ENCODE assay signal across 36 cellular contexts in genomic region chr9:133664173-133664572, GRCh38. TPM values are rescaled to one million over a fixed set of nuclear protein-coding genes. Genes with fewer than 3 reads are reported as not detected.
"Had no signal": no experiment of that assay in that cellular context is flagged by ENCODE, and none has a peak within 500 bp of the region (broad histone marks: within the 10 kb centered on the region; RNA-seq: fewer than 3 reads in every experiment).

No MANE protein-coding gene starts in this region.

- H3K4me3 ChIP-seq: colonic mucosa, esophagus squamous epithelium, gastroesophageal sphincter, heart right ventricle had no signal

- H3K4me1 ChIP-seq: colonic mucosa had no signal

- DNase-seq: activated B cell treated with CpG ODN at 0.5 μM for 24 hours; activated CD4-positive, alpha-beta T cell treated with anti-CD3 and anti-CD28 coated beads for 48 hours; activated CD4-positive, alpha-beta T cell treated with anti-CD3 and anti-CD28 coated beads, Interleukin-2, amount 50 U/mL, for 1 hour; activated CD4-positive, alpha-beta T cell treated with anti-CD3 and anti-CD28 coated beads, Interleukin-2, amount 50 U/mL, for 48 hours; activated CD8-positive, alpha-beta memory T cell treated with anti-CD3 and anti-CD28 coated beads for 24 hours; activated CD8-positive, alpha-beta T cell treated with anti-CD3 and anti-CD28 coated beads for 36 hours; activated effector memory CD4-positive, alpha-beta T cell treated with Interleukin-2 at 50 U/mL for 16 hours; activated gamma-delta T cell treated with Interleukin-2 at 50 U/mL for 16 hours; activated naive CD4-positive, alpha-beta T cell treated with anti-CD3 and anti-CD28 coated beads, Interleukin-2, amount 50 U/mL, for 16 hours; activated naive CD4-positive, alpha-beta T cell treated with Interleukin-2 at 50 U/mL for 16 hours; activated T-cell treated with anti-CD3 and anti-CD28 coated beads, Interleukin-2, amount 50 U/mL, for 4 hours; amniotic stem cell; brain microvascular endothelial cell; central memory CD4-positive, alpha-beta T cell; cerebellar nuclear complex; colonic mucosa; effector CD8-positive, alpha-beta T cell; esophagus squamous epithelium; foreskin melanocyte; heart right ventricle; T-helper 17 cell; T1000; WERI-Rb-1 had no signal

- ATAC-seq: activated CD4-positive, CD25-positive, alpha-beta regulatory T cell treated with anti-CD3 and anti-CD28 coated beads, Interleukin-2, amount 50 U/mL, for 24 hours; activated CD8-positive, alpha-beta T cell treated with anti-CD3 and anti-CD28 coated beads for 36 hours; activated T-cell treated with anti-CD3 and anti-CD28 coated beads, Interleukin-2, amount 50 U/mL, for 4 hours; activated T-helper 17 cell treated with anti-CD3 and anti-CD28 coated beads, Interleukin-2, amount 50 U/mL, for 72 hours; gastroesophageal sphincter; heart right ventricle; T-helper 17 cell had no signal

- FAIRE-seq: astrocyte, endometrium, endothelial cell of umbilical vein had no signal

- H3K36me3 ChIP-seq: brain microvascular endothelial cell, colonic mucosa, esophagus squamous epithelium, gastroesophageal sphincter, heart right ventricle had no signal

- H3K27ac ChIP-seq: brain microvascular endothelial cell, colonic mucosa, epithelial cell of prostate, esophagus squamous epithelium, gastroesophageal sphincter, heart right ventricle, WERI-Rb-1 had no signal

- H3K27me3 ChIP-seq: brain microvascular endothelial cell, colonic mucosa had no signal

- H3K9me3 ChIP-seq: colonic mucosa, esophagus squamous epithelium, gastroesophageal sphincter, heart right ventricle had no signal

RNA-seq across cellular contexts. Expression of gene DBH, which starts 28.0 kb away (rescaled TPM):
- total RNA-seq: activated B cell treated with CpG ODN at 0.5 μM for 24 hours; activated CD8-positive, alpha-beta T cell treated with anti-CD3 and anti-CD28 coated beads for 36 hours; activated T-cell treated with anti-CD3 and anti-CD28 coated beads, Interleukin-2, amount 50 U/mL, for 4 hours; activated T-helper 17 cell treated with anti-CD3 and anti-CD28 coated beads, Interleukin-2, amount 50 U/mL, for 72 hours; astrocyte; colonic mucosa; dermis microvascular lymphatic vessel endothelial cell; endothelial cell of umbilical vein; esophagus squamous epithelium; fibroblast of lung; fibroblast of villous mesenchyme; gastroesophageal sphincter; glomerular endothelial cell had no signal
- polyA plus RNA-seq: endothelial cell of umbilical vein, fibroblast of lung had no signal

RNA-seq across cellular contexts. Expression of gene FAM163B, which starts 55.0 kb away (rescaled TPM):
- total RNA-seq: activated B cell treated with CpG ODN at 0.5 μM for 24 hours; activated CD8-positive, alpha-beta T cell treated with anti-CD3 and anti-CD28 coated beads for 36 hours; activated T-cell treated with anti-CD3 and anti-CD28 coated beads, Interleukin-2, amount 50 U/mL, for 4 hours; activated T-helper 17 cell treated with anti-CD3 and anti-CD28 coated beads, Interleukin-2, amount 50 U/mL, for 72 hours; astrocyte; dermis microvascular lymphatic vessel endothelial cell; endothelial cell of umbilical vein; esophagus squamous epithelium; fibroblast of lung; fibroblast of villous mesenchyme; gastroesophageal sphincter; glomerular endothelial cell; heart right ventricle; T-helper 17 cell had no signal
- polyA plus RNA-seq: adipose tissue, endothelial cell of umbilical vein, esophagus, fibroblast of lung had no signal
